ENCODE assay signal across 2 cellular contexts in genomic region chr10:88457680-88458079, GRCh38.
A peak's percentile ranks its signal among the peaks of the same experiment; 100 is the strongest.
TF ChIP-seq lines count a peak whose summit lies in the region.

No MANE protein-coding gene starts in this region.

TF ChIP-seq in K562, 482 proteins besides CTCF, POLR2A, EP300 and RAD21:
- TF ChIP-seq ZNF511 (CRISPR knock-in tag; IDR thresholded peaks at IDR 0.05) (no peak), ZBTB17 (CRISPR knock-in tag; IDR thresholded peaks at IDR 0.05) (peak; percentile 27; the same call in 1 of the 2 replicates)

TF ChIP-seq in SK-N-SH, 30 proteins besides CTCF, POLR2A, EP300 and RAD21:
- TF ChIP-seq FOXJ3 (CRISPR knock-in tag; IDR thresholded peaks at IDR 0.05) (no peak), RCOR1 (IDR thresholded peaks at IDR 0.05; ENCODE audit: low read length) (no peak), CHD2 (IDR thresholded peaks at IDR 0.05; ENCODE audit: low read length, partially characterized antibody) (no peak), USF2 (IDR thresholded peaks at IDR 0.05; ENCODE audit: borderline replicate concordance, low read depth, low read length) (no peak), NFIC (IDR thresholded peaks at IDR 0.05; ENCODE audit: borderline replicate concordance) (no peak), NRF1 (IDR thresholded peaks at IDR 0.05; ENCODE audit: low read depth, low read length) (no peak), USF1 (IDR thresholded peaks at IDR 0.05; ENCODE audit: borderline replicate concordance, low read depth) (no peak), SMC3 (IDR thresholded peaks at IDR 0.05; ENCODE audit: low read depth, low read length) (no peak), POLR2AphosphoS5 (IDR thresholded peaks at IDR 0.05; ENCODE audit: low read depth, low read length) (no peak), SIN3A (IDR thresholded peaks at IDR 0.05; ENCODE audit: borderline replicate concordance, low read depth, low read length) (no peak), JUND (IDR thresholded peaks at IDR 0.05) (no peak), REST (IDR thresholded peaks at IDR 0.05; ENCODE audit: low read depth, low read length) (no peak), GATA2 (CRISPR knock-in tag; IDR thresholded peaks at IDR 0.05) (no peak), IRF3 (IDR thresholded peaks at IDR 0.05; ENCODE audit: low read depth, low read length) (no peak), TCF12 (IDR thresholded peaks at IDR 0.05) (no peak), ZBTB33 (IDR thresholded peaks at IDR 0.05; ENCODE audit: borderline replicate concordance, low read depth) (no peak)
